ENCODE assay signal across 25 cellular contexts in genomic region chr21:42215942-42216725, GRCh38. TPM values are rescaled to one million over a fixed set of nuclear protein-coding genes. Genes with fewer than 3 reads are reported as not detected.
DNase-seq lines count a peak whose midpoint lies in the region; ATAC-seq, FAIRE-seq and TF ChIP-seq lines count a peak whose summit lies in the region.
"Had no signal": no experiment of that assay in that cellular context is flagged by ENCODE, and none has a peak within 500 bp of the region (broad histone marks: within the 10 kb centered on the region; RNA-seq: fewer than 3 reads in every experiment).

No MANE protein-coding gene starts in this region.

- POLR2A ChIA-PET in activated CD4-positive, alpha-beta memory T cell treated with anti-CD3 and anti-CD28 coated beads for 36 hours (lab: Charles Lee) = no interaction called here
- POLR2A ChIA-PET in activated CD4-positive, alpha-beta memory T cell treated with anti-CD3 and anti-CD28 coated beads, Interleukin-2, amount 10 ng/mL, durations not matched to agents 7 days and 5 days (lab: Charles Lee) = interaction anchor here (1.2 to 1.4 kb wide), 3 partner anchors 12 to 22 kb away, joined by 3 to 6 read pairs (median 4); no protein-coding TSS in a partner anchor

- H3K4me1 ChIP-seq in RWPE2 (ENCODE audit: insufficient read depth, poor library complexity, severe bottlenecking) (peaks cover 5% of the 10 kb centered on the region), kidney (ENCODE audit: control insufficient read depth in 1 of 2, insufficient read depth in 1 of 2, low read depth in 1 of 2, low read length in 2 of 2) (peaks cover 2 to 5% of the 10 kb centered on the region in 2 donors), stomach (peaks cover 7 to 26% (median 26%) of the 10 kb centered on the region in 4 donors)

- no peak for FAIRE-seq in kidney (lab: Jason Lieb, UNC)
- FAIRE-seq: GM12892, HTR-8/SVneo, K562, RCC 7860 had no signal

- peaks cover 16% of the 10 kb centered on the region for H3K9me3 Mint-ChIP-seq in activated CD4-positive, alpha-beta memory T cell treated with anti-CD3 and anti-CD28 coated beads for 36 hours
- peaks cover 18% of the 10 kb centered on the region for H3K9me3 Mint-ChIP-seq in activated CD4-positive, alpha-beta memory T cell treated with anti-CD3 and anti-CD28 coated beads, Interleukin-2, amount 10 ng/mL, durations not matched to agents 7 days and 5 days

- no peak overlapping the region for H3K9ac ChIP-seq in kidney (ENCODE audit: low read length in 2 of 2)

- no peaks in the 10 kb centered on the region for H3K27me3 Mint-ChIP-seq in activated CD4-positive, alpha-beta memory T cell treated with anti-CD3 and anti-CD28 coated beads for 36 hours
- H3K27me3 Mint-ChIP-seq in activated CD4-positive, alpha-beta memory T cell treated with anti-CD3 and anti-CD28 coated beads, Interleukin-2, amount 10 ng/mL, durations not matched to agents 7 days and 5 days = peaks cover 4% of the 10 kb centered on the region
- H3K27me3 Mint-ChIP-seq: B cell had no signal

- in situ Hi-C loops in KBM-7 (cut with MboI; ENCODE audit: low pct_unique_long_range_greater_than_20kb, low sequenced_read_pairs) = no loop called here

- H3K36me3 ChIP-seq in RWPE2 (ENCODE audit: low read depth) = no peaks in the 10 kb centered on the region
- no peaks in the 10 kb centered on the region for H3K36me3 ChIP-seq in kidney (ENCODE audit: control insufficient read depth in 1 of 2, insufficient read depth in 2 of 2, low read length in 2 of 2)
- H3K36me3 ChIP-seq in stomach = no peaks in the 10 kb centered on the region

- H3K4me1 Mint-ChIP-seq in activated CD4-positive, alpha-beta memory T cell treated with anti-CD3 and anti-CD28 coated beads for 36 hours (ENCODE audit: low read depth) = peaks cover 3% of the 10 kb centered on the region
- peaks cover 6% of the 10 kb centered on the region for H3K4me1 Mint-ChIP-seq in activated CD4-positive, alpha-beta memory T cell treated with anti-CD3 and anti-CD28 coated beads, Interleukin-2, amount 10 ng/mL, durations not matched to agents 7 days and 5 days

- no peak overlapping the region for H3K27ac Mint-ChIP-seq in activated CD4-positive, alpha-beta memory T cell treated with anti-CD3 and anti-CD28 coated beads for 36 hours
- no peak overlapping the region for H3K27ac Mint-ChIP-seq in activated CD4-positive, alpha-beta memory T cell treated with anti-CD3 and anti-CD28 coated beads, Interleukin-2, amount 10 ng/mL, durations not matched to agents 7 days and 5 days
- H3K27ac Mint-ChIP-seq: B cell had no signal

- no peaks in the 10 kb centered on the region for H3K27me3 ChIP-seq in RWPE2 (ENCODE audit: insufficient read depth, poor library complexity, severe bottlenecking)
- no peaks in the 10 kb centered on the region for H3K27me3 ChIP-seq in stomach

- no peak overlapping the region for H3K4me3 Mint-ChIP-seq in activated CD4-positive, alpha-beta memory T cell treated with anti-CD3 and anti-CD28 coated beads for 36 hours
- H3K4me3 Mint-ChIP-seq in activated CD4-positive, alpha-beta memory T cell treated with anti-CD3 and anti-CD28 coated beads, Interleukin-2, amount 10 ng/mL, durations not matched to agents 7 days and 5 days = no peak overlapping the region
- H3K4me3 Mint-ChIP-seq: B cell had no signal

- H3K4me3 ChIP-seq in RWPE2 (ENCODE audit: severe bottlenecking) (no peak overlapping the region), kidney (ENCODE audit: low read length in 2 of 2) (no peak overlapping the region), stomach (no peak overlapping the region)
- H3K4me3 ChIP-seq: K562 had no signal

- H3K9me3 ChIP-seq in RWPE2 (ENCODE audit: severe bottlenecking) = no peaks in the 10 kb centered on the region
- no peaks in the 10 kb centered on the region for H3K9me3 ChIP-seq in kidney (ENCODE audit: control insufficient read depth in 1 of 2, low read length in 2 of 2)
- H3K9me3 ChIP-seq in stomach = no peaks in the 10 kb centered on the region

- H3K27ac ChIP-seq in RWPE2 (ENCODE audit: poor library complexity, severe bottlenecking) (no peak overlapping the region), kidney (ENCODE audit: low read depth in 2 of 2, low read length in 2 of 2) (no peak overlapping the region), stomach (no peak overlapping the region)
- H3K27ac ChIP-seq: 22Rv1, C4-2B had no signal

- intact Hi-C loops in activated CD4-positive, alpha-beta memory T cell treated with anti-CD3 and anti-CD28 coated beads for 36 hours (cut with micrococcal nuclease) = no loop called here
- intact Hi-C loops in kidney (cut with DNase I) = no loop called here
- intact Hi-C loops in stomach (cut with DNase I; ENCODE audit: low total_unique reads) = no loop called here

- TF ChIP-seq POLR2A in stomach (IDR thresholded peaks at IDR 0.05) = no peak

- WGBS in stomach, 5 donors = 95 to 99% (median 98%) methylated on average over 8 to 9 of the region's 9 CpGs

- TF ChIP-seq CTCF in RWPE2 (IDR thresholded peaks at IDR 0.05; ENCODE audit: poor library complexity, severe bottlenecking) (no peak), kidney (IDR thresholded peaks at IDR 0.05; ENCODE audit: borderline replicate concordance, extremely low read depth, insufficient read depth) (no peak), stomach (IDR thresholded peaks at IDR 0.05) (no peak)

- no peak for TF ChIP-seq EP300 in stomach (IDR thresholded peaks at IDR 0.05)

- peak; percentile 7 for DNase-seq in activated CD4-positive, alpha-beta memory T cell treated with anti-CD3 and anti-CD28 coated beads for 36 hours
- DNase-seq in activated CD4-positive, alpha-beta memory T cell treated with anti-CD3 and anti-CD28 coated beads, Interleukin-2, amount 10 ng/mL, durations not matched to agents 7 days and 5 days = no peak
- DNase-seq in RWPE2 (ENCODE audit: low spot score) = peak; percentile 31
- DNase-seq in kidney = peak; percentile 33
- DNase-seq in stomach = peak; percentile 11
- DNase-seq in KBM-7 = no peak
- DNase-seq: Calu3, DMS79 treated with DMSO at 0.1 percent for 48 hours, GF-D8, NCI-H1105 treated with DMSO at 0.1 percent for 48 hours, NCI-H146, NCI-H1930, NCI-H2107, NCI-H524, NCI-H748 treated with DMSO at 0.1 percent for 48 hours had no signal

- ATAC-seq in RWPE2 (ENCODE audit: low read depth) (no peak), HG02938 (IDR thresholded peaks at IDR 0.05; ENCODE audit: unreplicated experiment) (no peak)
- ATAC-seq: HCT116, K562 had no signal

- H3K36me3 Mint-ChIP-seq in activated CD4-positive, alpha-beta memory T cell treated with anti-CD3 and anti-CD28 coated beads for 36 hours = no peaks in the 10 kb centered on the region
- peaks cover 8% of the 10 kb centered on the region for H3K36me3 Mint-ChIP-seq in activated CD4-positive, alpha-beta memory T cell treated with anti-CD3 and anti-CD28 coated beads, Interleukin-2, amount 10 ng/mL, durations not matched to agents 7 days and 5 days (ENCODE audit: low read depth)

- CTCF ChIA-PET in activated CD4-positive, alpha-beta memory T cell treated with anti-CD3 and anti-CD28 coated beads for 36 hours (lab: Charles Lee) = no interaction called here
- CTCF ChIA-PET in activated CD4-positive, alpha-beta memory T cell treated with anti-CD3 and anti-CD28 coated beads, Interleukin-2, amount 10 ng/mL, durations not matched to agents 7 days and 5 days (lab: Charles Lee) = no interaction called here

RNA-seq across cellular contexts. Expression of gene ABCG1, which starts 2.8 kb away (rescaled TPM):
- 10 to 100 TPM; 22.2 to 24.6 TPM for total RNA-seq in activated CD4-positive, alpha-beta memory T cell treated with anti-CD3 and anti-CD28 coated beads for 36 hours
- total RNA-seq in activated CD4-positive, alpha-beta memory T cell treated with anti-CD3 and anti-CD28 coated beads, Interleukin-2, amount 10 ng/mL, durations not matched to agents 7 days and 5 days = 10 to 100 TPM; 23.7 to 25.3 TPM
- total RNA-seq in kidney (27.6 TPM), stomach (10 to 100 TPM in 4 of 5 donors, 1 to 10 TPM in 1; 4.1 to 65.9 (median 31.6) TPM)
- polyA plus RNA-seq in kidney (ENCODE audit: insufficient read depth, low read depth, low replicate concordance) (5.6 TPM), stomach (1 to 10 TPM; 3.1 to 4.7 (median 4.2) TPM)
- total RNA-seq: LHCN-M2 had no signal
- polyA plus RNA-seq: K562 had no signal

Comparison
In these comparisons a context has a peak if more than half of its experiments do, and no peak if none do; other contexts are left out.
1. DNase-seq: peak in activated CD4-positive, alpha-beta memory T cell treated with anti-CD3 and anti-CD28 coated beads for 36 hours (single experiment), RWPE2 (single experiment), kidney (single experiment) and stomach (single experiment); none in activated CD4-positive, alpha-beta memory T cell treated with anti-CD3 and anti-CD28 coated beads, Interleukin-2, amount 10 ng/mL, durations not matched to agents 7 days and 5 days (single experiment) and KBM-7 (single experiment).